Comparison of ENCODE assay signal across 24 cellular contexts in the genomic region with DNA sequence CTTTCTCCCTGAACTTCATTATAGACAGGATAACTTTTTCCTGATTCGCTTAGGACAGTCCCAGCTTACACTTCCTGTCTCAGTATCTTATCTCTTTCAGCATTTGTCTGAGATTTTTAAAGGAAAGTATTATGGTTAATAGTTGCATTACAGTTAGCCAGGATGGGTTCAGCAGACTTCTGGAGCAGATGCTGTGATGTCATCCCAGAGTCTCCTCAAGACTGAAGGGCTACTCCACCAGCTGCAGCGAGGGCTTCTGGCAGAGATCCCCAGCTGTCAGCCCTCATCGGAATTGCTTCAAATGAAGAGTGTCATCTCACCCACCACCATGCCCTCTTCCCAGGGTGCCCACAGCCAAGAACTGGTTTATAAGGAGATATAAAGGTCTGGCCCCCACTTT.
A peak's percentile ranks its signal among the peaks of the same experiment; 100 is the strongest.
DNase-seq lines count a peak whose midpoint lies in the region; ATAC-seq and TF ChIP-seq lines count a peak whose summit lies in the region.
"Had no signal": no experiment of that assay in that cellular context is flagged by ENCODE, and none has a peak within 500 bp of the region (broad histone marks: within the 10 kb centered on the region; RNA-seq: fewer than 3 reads in every experiment).

No MANE protein-coding gene starts in this region.

- DNase-seq in EH (ENCODE audit: low read depth) (peak; percentile 16), SK-N-SH (peak; percentile 43), fibroblast of villous mesenchyme (ENCODE audit: low read depth) (peak; percentile 56), mucosa of descending colon (no peak), caudate nucleus (lab: John Stamatoyannopoulos, UW) (no peak), erythroblast (lab: John Stamatoyannopoulos, UW) (no peak)
- DNase-seq: activated naive CD4-positive, alpha-beta T cell treated with anti-CD3 and anti-CD28 coated beads, Interleukin-2, amount 10 ng/mL, durations not matched to agents 7 days and 5 days; aorta; foreskin melanocyte; midbrain; NCI-H1436 treated with DMSO at 0.1 percent for 48 hours; NCI-H2171; NCI-H526 treated with DMSO at 0.1 percent for 48 hours; nephron progenitor cell; pancreas; RPMI8226; stimulated activated CD4-positive, alpha-beta T cell treated with anti-CD3 and anti-CD28 coated beads, Interleukin-4, amount 100 ng/mL, for 4 hours; stimulated activated naive CD8-positive, alpha-beta T cell treated with anti-CD3 and anti-CD28 coated beads, Interleukin-15, Interleukin-2, amounts not matched to agents 100 U/mL and 50 U/mL, for 24 hours had no signal

- peaks cover under 1% of the 10 kb centered on the region for H3F3A ChIP-seq in SK-N-SH (replicated peaks; ENCODE audit: insufficient read depth)

- TF ChIP-seq EP300 in SK-N-SH (IDR thresholded peaks at IDR 0.05; ENCODE audit: borderline replicate concordance in 1 of 2, low read depth in 1 of 2, low read length in 1 of 2): no peak

- H3K9ac ChIP-seq in SK-N-SH: no peak overlapping the region

- intact Hi-C loops in mucosa of descending colon (cut with DNase I, micrococcal nuclease): no loop called here

- no peak overlapping the region for H3K27ac ChIP-seq in ACC112 (ENCODE audit: low read depth, low read length)
- peak overlapping the region in 1 of 2 experiments; percentile 90; a peak in 2 of 4 replicates for H3K27ac ChIP-seq in SK-N-SH (ENCODE audit: low read depth in 2 of 2, low read length in 1 of 2)
- no peak overlapping the region for H3K27ac ChIP-seq in caudate nucleus (ENCODE audit: low read depth, low read length)
- H3K27ac ChIP-seq: epithelial cell of prostate, pancreas, VCaP had no signal

- peak overlapping the region; percentile 76 for H3K4me2 ChIP-seq in SK-N-SH

- ATAC-seq in GM21526 (IDR thresholded peaks at IDR 0.05; ENCODE audit: low FRiP score, unreplicated experiment) (no peak), mucosa of descending colon (no peak)
- ATAC-seq: K562; left lobe of liver; pancreas; stimulated activated naive CD8-positive, alpha-beta T cell treated with anti-CD3 and anti-CD28 coated beads, Interleukin-15, Interleukin-2, amounts not matched to agents 100 U/mL and 50 U/mL, for 24 hours had no signal

- no peaks in the 10 kb centered on the region for H3K9me2 ChIP-seq in SK-N-SH

- no peak for TF ChIP-seq RAD21 in SK-N-SH (IDR thresholded peaks at IDR 0.05; ENCODE audit: low read length)

- H2AFZ ChIP-seq in ACC112 (ENCODE audit: low read length, unreplicated experiment) (peak overlapping the region; percentile 28), SK-N-SH (ENCODE audit: low read depth) (peak overlapping the region; percentile 83; the same call in 1 of the 2 replicates)

- H3K9me3 ChIP-seq in SK-N-SH: no peaks in the 10 kb centered on the region
- no peaks in the 10 kb centered on the region for H3K9me3 ChIP-seq in mucosa of descending colon
- H3K9me3 ChIP-seq: pancreas had no signal

- WGBS in SK-N-SH (ENCODE audit: low lambda C conversion rate): 33% methylated on average over 3 of the region's 3 CpGs

- H3K27me3 ChIP-seq in ACC112 (ENCODE audit: insufficient read depth, low read length) (no peaks in the 10 kb centered on the region), SK-N-SH (ENCODE audit: insufficient read depth) (no peaks in the 10 kb centered on the region)
- H3K27me3 ChIP-seq: pancreas had no signal

- H3K4me1 ChIP-seq in ACC112 (ENCODE audit: control insufficient read depth, insufficient read depth, low read length, unreplicated experiment): no peaks in the 10 kb centered on the region
- H3K4me1 ChIP-seq in SK-N-SH (ENCODE audit: control insufficient read depth in 1 of 2, insufficient read depth in 2 of 2, low read depth in 1 of 2, low read length in 1 of 2): peaks cover 0 to 15% of the 10 kb centered on the region in 2 experiments; a peak in 2 of 4 replicates
- H3K4me1 ChIP-seq in mucosa of descending colon (ENCODE audit: low read depth): no peaks in the 10 kb centered on the region
- H3K4me1 ChIP-seq: pancreas had no signal

- no peak for TF ChIP-seq POLR2A in erythroblast (IDR thresholded peaks at IDR 0.05; ENCODE audit: low read length)

- no peak overlapping the region for H3K4me3 ChIP-seq in ACC112 (ENCODE audit: low read depth, low read length)
- peak overlapping the region; percentile 26 to 41; a peak in 3 of 4 replicates for H3K4me3 ChIP-seq in SK-N-SH (ENCODE audit: low read depth in 2 of 2, low read length in 1 of 2)
- H3K4me3 ChIP-seq in fibroblast of villous mesenchyme (ENCODE audit: low read depth, low read length): peak overlapping the region; percentile 0
- H3K4me3 ChIP-seq in mucosa of descending colon: no peak overlapping the region
- H3K4me3 ChIP-seq: K562, pancreas had no signal

- H3K79me2 ChIP-seq in ACC112 (ENCODE audit: control insufficient read depth, insufficient read depth, low read length, unreplicated experiment) (no peaks in the 10 kb centered on the region), SK-N-SH (ENCODE audit: insufficient read depth) (no peaks in the 10 kb centered on the region)

- H4K20me1 ChIP-seq in SK-N-SH (ENCODE audit: insufficient read depth): no peaks in the 10 kb centered on the region

- TF ChIP-seq CTCF in SK-N-SH (IDR thresholded peaks at IDR 0.05) (no peak), fibroblast of villous mesenchyme (IDR thresholded peaks at IDR 0.05; ENCODE audit: insufficient read depth, low read depth, low read length) (no peak), mucosa of descending colon (IDR thresholded peaks at IDR 0.05) (no peak)

- no peaks in the 10 kb centered on the region for H3K36me3 ChIP-seq in ACC112 (ENCODE audit: insufficient read depth, low read length)
- no peaks in the 10 kb centered on the region for H3K36me3 ChIP-seq in SK-N-SH (replicated peaks in 1 of 2; ENCODE audit: control insufficient read depth in 1 of 2, insufficient read depth in 2 of 2, low read length in 1 of 2)
- no peaks in the 10 kb centered on the region for H3K36me3 ChIP-seq in mucosa of descending colon (ENCODE audit: low read depth)
- H3K36me3 ChIP-seq: pancreas had no signal

- CTCF ChIA-PET in SK-N-SH (lab: Yijun Ruan, JAX): interaction anchor here (0.8 to 1.3 kb wide), 2 partner anchors 10 to 12 kb away, joined by 3 to 4 read pairs; no protein-coding TSS in a partner anchor

- POLR2A ChIA-PET in SK-N-SH (lab: Yijun Ruan, JAX): no interaction called here

TF ChIP-seq in SK-N-SH, 30 proteins besides CTCF, POLR2A, EP300 and RAD21:
- TF ChIP-seq GATA2 (CRISPR knock-in tag; IDR thresholded peaks at IDR 0.05): no peak
- TF ChIP-seq GABPA (IDR thresholded peaks at IDR 0.05; ENCODE audit: low read depth): no peak
- no peak for TF ChIP-seq FOXJ3 (CRISPR knock-in tag; IDR thresholded peaks at IDR 0.05)
- TF ChIP-seq, protein P1, sequence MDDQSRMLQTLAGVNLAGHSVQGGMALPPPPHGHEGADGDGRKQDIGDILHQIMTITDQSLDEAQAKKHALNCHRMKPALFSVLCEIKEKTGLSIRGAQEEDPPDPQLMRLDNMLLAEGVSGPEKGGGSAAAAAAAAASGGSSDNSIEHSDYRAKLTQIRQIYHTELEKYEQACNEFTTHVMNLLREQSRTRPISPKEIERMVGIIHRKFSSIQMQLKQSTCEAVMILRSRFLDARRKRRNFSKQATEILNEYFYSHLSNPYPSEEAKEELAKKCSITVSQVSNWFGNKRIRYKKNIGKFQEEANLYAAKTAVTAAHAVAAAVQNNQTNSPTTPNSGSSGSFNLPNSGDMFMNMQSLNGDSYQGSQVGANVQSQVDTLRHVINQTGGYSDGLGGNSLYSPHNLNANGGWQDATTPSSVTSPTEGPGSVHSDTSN (IDR thresholded peaks at IDR 0.05): no peak
- no peak for TF ChIP-seq NFIC (IDR thresholded peaks at IDR 0.05; ENCODE audit: borderline replicate concordance)
- TF ChIP-seq NRF1 (IDR thresholded peaks at IDR 0.05; ENCODE audit: low read depth, low read length): no peak
- no peak for TF ChIP-seq TCF12 (IDR thresholded peaks at IDR 0.05)
- no peak for TF ChIP-seq RXRA (IDR thresholded peaks at IDR 0.05; ENCODE audit: borderline replicate concordance, low read depth)
- TF ChIP-seq YY1 (IDR thresholded peaks at IDR 0.05; ENCODE audit: low read depth): no peak
- TF ChIP-seq SMC3 (IDR thresholded peaks at IDR 0.05; ENCODE audit: low read depth, low read length): no peak
- no peak for TF ChIP-seq TEAD4 (IDR thresholded peaks at IDR 0.05; ENCODE audit: borderline replicate concordance, insufficient read depth)
- TF ChIP-seq POLR2AphosphoS5 (IDR thresholded peaks at IDR 0.05; ENCODE audit: low read depth, low read length): no peak
- TF ChIP-seq JUND (IDR thresholded peaks at IDR 0.05): no peak
- no peak for TF ChIP-seq RCOR1 (IDR thresholded peaks at IDR 0.05; ENCODE audit: low read length)
- no peak for TF ChIP-seq RFX5 (IDR thresholded peaks at IDR 0.05; ENCODE audit: low read length)
- no peak for TF ChIP-seq EZH2phosphoT487 (IDR thresholded peaks at IDR 0.05; ENCODE audit: borderline replicate concordance, low read depth)

Comparison
In these comparisons a context has a peak if more than half of its experiments do, and no peak if none do; other contexts are left out.
1. H3K4me3 ChIP-seq: peak in SK-N-SH (2 of 2) and fibroblast of villous mesenchyme (single experiment); none in ACC112 (single experiment) and mucosa of descending colon (single experiment).
2. DNase-seq: peak in EH (single experiment), SK-N-SH (single experiment) and fibroblast of villous mesenchyme (single experiment); none in mucosa of descending colon (0 of 3), caudate nucleus (0 of 61) and erythroblast (0 of 2).